ENCODE assay signal across 25 cellular contexts in the genomic region with DNA sequence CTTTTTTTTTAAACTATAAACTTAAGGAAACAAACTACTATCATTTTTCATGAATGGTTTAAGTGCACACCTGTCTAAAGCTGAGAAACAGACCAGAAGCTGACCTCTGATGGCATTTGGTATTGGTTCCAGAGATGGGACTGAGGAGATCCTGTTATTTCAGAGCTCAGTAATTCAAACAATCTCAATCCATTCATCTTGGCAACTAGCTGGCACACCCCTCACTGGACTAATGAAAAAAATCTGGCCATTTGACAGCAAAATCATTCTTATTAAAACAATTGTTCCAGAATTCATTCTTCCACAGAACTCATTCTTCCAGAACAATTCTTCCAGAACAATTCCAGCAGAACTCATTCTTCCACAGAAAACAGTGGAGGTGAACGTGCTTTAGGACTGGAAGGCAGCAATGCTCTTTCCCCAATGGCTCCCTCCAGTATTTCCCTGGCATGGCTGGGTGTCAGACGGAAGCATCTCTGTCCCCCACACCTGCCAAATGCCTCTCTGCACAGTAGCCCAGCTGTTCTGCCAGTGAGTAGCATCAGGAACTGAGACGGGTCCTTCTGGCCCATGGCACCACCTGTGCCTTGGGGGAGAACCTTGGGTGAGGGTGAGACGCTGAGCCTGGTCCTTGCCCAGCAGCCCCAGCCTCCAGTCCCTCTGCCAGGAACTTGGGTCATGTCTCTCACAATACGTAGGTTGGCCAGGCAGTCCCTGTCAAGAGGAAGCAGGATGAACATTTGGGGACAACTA.
A peak's percentile ranks its signal among the peaks of the same experiment; 100 is the strongest.
DNase-seq lines count a peak whose midpoint lies in the region; ATAC-seq, FAIRE-seq and TF ChIP-seq lines count a peak whose summit lies in the region.
"Had no signal": no experiment of that assay in that cellular context is flagged by ENCODE, and none has a peak within 500 bp of the region (broad histone marks: within the 10 kb centered on the region; RNA-seq: fewer than 3 reads in every experiment).

No MANE protein-coding gene starts in this region.

- ATAC-seq in stimulated activated naive B cell treated with anti-CD40 and anti-IgM and Interleukin-4, amounts not matched to agents 10 μg/mL and 1 μg/mL and 100 μg/mL, for 72 hours (replicated peaks), result peak; percentile 43 to 44
- ATAC-seq in GM21515 (IDR thresholded peaks at IDR 0.05; ENCODE audit: unreplicated experiment), result no peak
- ATAC-seq: activated CD8-positive, alpha-beta memory T cell treated with anti-CD3 and anti-CD28 coated beads, Interleukin-2, amount 10 ng/mL, durations not matched to agents 7 days and 5 days; naive thymus-derived CD8-positive, alpha-beta T cell had no signal

- no peaks in the 10 kb centered on the region for H3K9me2 ChIP-seq in SK-N-SH

- H3K27me3 ChIP-seq in SK-N-SH (ENCODE audit: insufficient read depth), result no peaks in the 10 kb centered on the region
- H3K27me3 ChIP-seq in keratinocyte (ENCODE audit: control insufficient read depth, extremely low read depth, insufficient read depth, low read length), result no peaks in the 10 kb centered on the region
- H3K27me3 ChIP-seq: BLaER1, suprapubic skin had no signal

- peaks cover 57 to 78% of the 10 kb centered on the region in 2 donors for H3K4me1 Mint-ChIP-seq in stimulated activated naive B cell treated with anti-CD40 and anti-IgM and Interleukin-4, amounts not matched to agents 10 μg/mL and 1 μg/mL and 100 μg/mL, for 72 hours
- peaks cover 69% of the 10 kb centered on the region for H3K4me1 Mint-ChIP-seq in nephron progenitor cell

- no peaks in the 10 kb centered on the region for H3K9me3 Mint-ChIP-seq in stimulated activated naive B cell treated with anti-CD40 and anti-IgM and Interleukin-4, amounts not matched to agents 10 μg/mL and 1 μg/mL and 100 μg/mL, for 72 hours
- H3K9me3 Mint-ChIP-seq in nephron progenitor cell, result no peaks in the 10 kb centered on the region
- H3K9me3 Mint-ChIP-seq: activated CD4-positive, alpha-beta T cell treated with anti-CD3 and anti-CD28 coated beads, Interleukin-2, amount 10 ng/mL, durations not matched to agents 24 days and 14 days; naive thymus-derived CD8-positive, alpha-beta T cell; T-helper 2 cell treated with Interferon-gamma antibody and Interleukin-4, amounts not matched to agents 5 μg/mL and 100 μg/mL, for 36 hours had no signal

- TF ChIP-seq EP300 in SK-N-SH (IDR thresholded peaks at IDR 0.05; ENCODE audit: borderline replicate concordance in 1 of 2, low read depth in 1 of 2, low read length in 1 of 2), result peak in 1 of 2 experiments; percentile 22; a peak in 1 of 4 replicates

- POLR2A ChIA-PET in SK-N-SH (lab: Yijun Ruan, JAX), result no interaction called here

- H4K20me1 ChIP-seq in SK-N-SH (ENCODE audit: insufficient read depth), result no peaks in the 10 kb centered on the region
- H4K20me1 ChIP-seq in keratinocyte (ENCODE audit: control insufficient read depth, extremely low read depth, insufficient read depth, low read length), result no peaks in the 10 kb centered on the region
- H4K20me1 ChIP-seq: BLaER1 had no signal

- H3K9ac ChIP-seq in SK-N-SH, result no peak overlapping the region
- H3K9ac ChIP-seq in keratinocyte (ENCODE audit: control insufficient read depth, extremely low read depth, insufficient read depth, low read length), result no peak overlapping the region
- H3K9ac ChIP-seq: BLaER1, GM23248 had no signal

- DNase-seq in Caki2 (ENCODE audit: low read depth), result peak; percentile 12
- DNase-seq in SK-N-SH, result no peak
- no peak for DNase-seq in keratinocyte (ENCODE audit: low read depth, low spot score)
- no peak for DNase-seq in stimulated activated naive B cell treated with anti-CD40 and anti-IgM and Interleukin-4, amounts not matched to agents 10 μg/mL and 1 μg/mL and 100 μg/mL, for 72 hours
- no peak for DNase-seq in nephron progenitor cell
- no peak for DNase-seq in GM12892 (ENCODE audit: insufficient read length)
- DNase-seq: ACHN; activated CD4-positive, alpha-beta T cell treated with anti-CD3 and anti-CD28 coated beads, Interleukin-2, amount 10 ng/mL, durations not matched to agents 24 days and 14 days; activated CD8-positive, alpha-beta memory T cell treated with anti-CD3 and anti-CD28 coated beads, Interleukin-2, amount 10 ng/mL, durations not matched to agents 7 days and 5 days; activated naive CD4-positive, alpha-beta T cell; activated T-cell treated with anti-CD3 and anti-CD28 coated beads, Interleukin-2, amount 50 U/mL, for 48 hours; cerebellar nuclear complex; GM23248; left ventricle myocardium inferior; midbrain; naive thymus-derived CD8-positive, alpha-beta T cell; NCI-H1417 treated with DMSO at 0.1 percent for 48 hours; NCI-H774; retina; small intestine had no signal

- WGBS in SK-N-SH (ENCODE audit: low lambda C conversion rate), result 84% methylated on average over 5 of the region's 5 CpGs

- H3K27me3 Mint-ChIP-seq in stimulated activated naive B cell treated with anti-CD40 and anti-IgM and Interleukin-4, amounts not matched to agents 10 μg/mL and 1 μg/mL and 100 μg/mL, for 72 hours, result no peaks in the 10 kb centered on the region
- no peaks in the 10 kb centered on the region for H3K27me3 Mint-ChIP-seq in nephron progenitor cell (ENCODE audit: low read depth, poor library complexity)

- FAIRE-seq in keratinocyte (lab: Jason Lieb, UNC) (peak; percentile 56), GM12892 (lab: Jason Lieb, UNC) (no peak)
- FAIRE-seq: endothelial cell of umbilical vein, small intestine had no signal

- TF ChIP-seq CTCF in SK-N-SH (IDR thresholded peaks at IDR 0.05), result no peak
- no peak for TF ChIP-seq CTCF in keratinocyte (optimal IDR thresholded peaks at IDR 0.05 in 1 of 3, IDR thresholded peaks at IDR 0.05 in 1 of 3, conservative IDR thresholded peaks at IDR 0.05 in 1 of 3; ENCODE audit: extremely low read depth in 1 of 3, insufficient read depth in 2 of 3, low read length in 3 of 3)
- no peak for TF ChIP-seq CTCF in nephron progenitor cell (IDR thresholded peaks at IDR 0.05)

- peaks cover 0 to 12% of the 10 kb centered on the region in 2 experiments; a peak in 2 of 4 replicates for H3K4me1 ChIP-seq in SK-N-SH (ENCODE audit: control insufficient read depth in 1 of 2, insufficient read depth in 2 of 2, low read depth in 1 of 2, low read length in 1 of 2)
- H3K4me1 ChIP-seq in keratinocyte (ENCODE audit: control insufficient read depth, extremely low read depth, insufficient read depth, low read length), result peaks cover 59% of the 10 kb centered on the region

- no peak overlapping the region for H3K4me2 ChIP-seq in SK-N-SH
- peak overlapping the region; percentile 17 for H3K4me2 ChIP-seq in keratinocyte (ENCODE audit: control insufficient read depth, extremely low read depth, insufficient read depth, low read depth, low read length)

- H3K4me3 Mint-ChIP-seq in stimulated activated naive B cell treated with anti-CD40 and anti-IgM and Interleukin-4, amounts not matched to agents 10 μg/mL and 1 μg/mL and 100 μg/mL, for 72 hours, result no peak overlapping the region
- H3K4me3 Mint-ChIP-seq in nephron progenitor cell, result no peak overlapping the region
- H3K4me3 Mint-ChIP-seq: activated CD4-positive, alpha-beta T cell treated with anti-CD3 and anti-CD28 coated beads, Interleukin-2, amount 10 ng/mL, durations not matched to agents 24 days and 14 days; activated CD8-positive, alpha-beta memory T cell treated with anti-CD3 and anti-CD28 coated beads, Interleukin-2, amount 10 ng/mL, durations not matched to agents 7 days and 5 days; naive thymus-derived CD8-positive, alpha-beta T cell; T-helper 2 cell treated with Interferon-gamma antibody and Interleukin-4, amounts not matched to agents 5 μg/mL and 100 μg/mL, for 36 hours had no signal

- no peak for TF ChIP-seq RAD21 in SK-N-SH (IDR thresholded peaks at IDR 0.05; ENCODE audit: low read length)

- in situ Hi-C loops in Caki2 (cut with HindIII; ENCODE audit: low pct_unique_long_range_greater_than_20kb, low sequenced_read_pairs), result no loop called here

- no peaks in the 10 kb centered on the region for H3F3A ChIP-seq in SK-N-SH (replicated peaks; ENCODE audit: insufficient read depth)

- H2AFZ ChIP-seq in SK-N-SH (ENCODE audit: low read depth), result no peak overlapping the region
- H2AFZ ChIP-seq in keratinocyte (ENCODE audit: control insufficient read depth, low read length), result no peak overlapping the region
- H2AFZ ChIP-seq: GM23248 had no signal

- H3K9me1 ChIP-seq in keratinocyte (ENCODE audit: control insufficient read depth, extremely low read depth, insufficient read depth, low read length), result peaks cover 2% of the 10 kb centered on the region

- CTCF ChIA-PET in SK-N-SH (lab: Yijun Ruan, JAX), result interaction anchor here (1.4 to 1.6 kb wide), 2 partner anchors 9 to 17 kb away, joined by 3 read pairs; no protein-coding TSS in a partner anchor

- dilution Hi-C loops in keratinocyte (cut with MboI; ENCODE audit: extremely low pct_ligation_motif_present, low sequenced_read_pairs), result no loop called here

- H3K36me3 ChIP-seq in SK-N-SH (replicated peaks in 1 of 2; ENCODE audit: control insufficient read depth in 1 of 2, insufficient read depth in 2 of 2, low read length in 1 of 2), result no peaks in the 10 kb centered on the region
- peaks cover 0 to 4% of the 10 kb centered on the region in 2 experiments for H3K36me3 ChIP-seq in keratinocyte (ENCODE audit: control insufficient read depth in 2 of 2, extremely low read depth in 1 of 2, insufficient read depth in 2 of 2, low read length in 2 of 2)
- H3K36me3 ChIP-seq: BLaER1, left ventricle myocardium inferior, suprapubic skin had no signal

- H3K4me3 ChIP-seq in SK-N-SH (ENCODE audit: low read depth in 2 of 2, low read length in 1 of 2) (no peak overlapping the region), keratinocyte (ENCODE audit: control insufficient read depth in 2 of 3, extremely low read depth in 1 of 3, insufficient read depth in 2 of 3, low read depth in 1 of 3, low read length in 3 of 3) (no peak overlapping the region)
- H3K4me3 ChIP-seq: BLaER1, GM23248, left ventricle myocardium inferior, suprapubic skin had no signal

- TF ChIP-seq POLR2A in GM12892 (IDR thresholded peaks at IDR 0.05; ENCODE audit: low read depth, low read length), result no peak

- H3K9me3 ChIP-seq in SK-N-SH, result no peaks in the 10 kb centered on the region
- no peaks in the 10 kb centered on the region for H3K9me3 ChIP-seq in keratinocyte (ENCODE audit: control insufficient read depth, low read depth, low read length)
- H3K9me3 ChIP-seq: BLaER1, left ventricle myocardium inferior, suprapubic skin had no signal

- no peaks in the 10 kb centered on the region for H3K36me3 Mint-ChIP-seq in stimulated activated naive B cell treated with anti-CD40 and anti-IgM and Interleukin-4, amounts not matched to agents 10 μg/mL and 1 μg/mL and 100 μg/mL, for 72 hours
- no peaks in the 10 kb centered on the region for H3K36me3 Mint-ChIP-seq in nephron progenitor cell (ENCODE audit: low read depth)
- H3K36me3 Mint-ChIP-seq: activated CD8-positive, alpha-beta memory T cell treated with anti-CD3 and anti-CD28 coated beads, Interleukin-2, amount 10 ng/mL, durations not matched to agents 7 days and 5 days; naive thymus-derived CD8-positive, alpha-beta T cell had no signal

- no peak overlapping the region for H3K27ac ChIP-seq in SK-N-SH (ENCODE audit: low read depth in 2 of 2, low read length in 1 of 2)
- H3K27ac ChIP-seq in keratinocyte (ENCODE audit: control insufficient read depth, insufficient read depth, low read length), result no peak overlapping the region
- H3K27ac ChIP-seq: BLaER1, GM23248, left ventricle myocardium inferior, suprapubic skin had no signal

- H3K79me2 ChIP-seq in SK-N-SH (ENCODE audit: insufficient read depth) (no peaks in the 10 kb centered on the region), keratinocyte (ENCODE audit: control insufficient read depth, insufficient read depth, low read length) (peaks cover 38% of the 10 kb centered on the region)

- no peak overlapping the region for H3K27ac Mint-ChIP-seq in stimulated activated naive B cell treated with anti-CD40 and anti-IgM and Interleukin-4, amounts not matched to agents 10 μg/mL and 1 μg/mL and 100 μg/mL, for 72 hours
- no peak overlapping the region for H3K27ac Mint-ChIP-seq in nephron progenitor cell
- H3K27ac Mint-ChIP-seq: activated CD4-positive, alpha-beta T cell treated with anti-CD3 and anti-CD28 coated beads, Interleukin-2, amount 10 ng/mL, durations not matched to agents 24 days and 14 days; activated CD8-positive, alpha-beta memory T cell treated with anti-CD3 and anti-CD28 coated beads, Interleukin-2, amount 10 ng/mL, durations not matched to agents 7 days and 5 days; naive thymus-derived CD8-positive, alpha-beta T cell; T-helper 2 cell treated with Interferon-gamma antibody and Interleukin-4, amounts not matched to agents 5 μg/mL and 100 μg/mL, for 36 hours had no signal
